ENCODE assay signal across 8 cellular contexts in the genomic region with DNA sequence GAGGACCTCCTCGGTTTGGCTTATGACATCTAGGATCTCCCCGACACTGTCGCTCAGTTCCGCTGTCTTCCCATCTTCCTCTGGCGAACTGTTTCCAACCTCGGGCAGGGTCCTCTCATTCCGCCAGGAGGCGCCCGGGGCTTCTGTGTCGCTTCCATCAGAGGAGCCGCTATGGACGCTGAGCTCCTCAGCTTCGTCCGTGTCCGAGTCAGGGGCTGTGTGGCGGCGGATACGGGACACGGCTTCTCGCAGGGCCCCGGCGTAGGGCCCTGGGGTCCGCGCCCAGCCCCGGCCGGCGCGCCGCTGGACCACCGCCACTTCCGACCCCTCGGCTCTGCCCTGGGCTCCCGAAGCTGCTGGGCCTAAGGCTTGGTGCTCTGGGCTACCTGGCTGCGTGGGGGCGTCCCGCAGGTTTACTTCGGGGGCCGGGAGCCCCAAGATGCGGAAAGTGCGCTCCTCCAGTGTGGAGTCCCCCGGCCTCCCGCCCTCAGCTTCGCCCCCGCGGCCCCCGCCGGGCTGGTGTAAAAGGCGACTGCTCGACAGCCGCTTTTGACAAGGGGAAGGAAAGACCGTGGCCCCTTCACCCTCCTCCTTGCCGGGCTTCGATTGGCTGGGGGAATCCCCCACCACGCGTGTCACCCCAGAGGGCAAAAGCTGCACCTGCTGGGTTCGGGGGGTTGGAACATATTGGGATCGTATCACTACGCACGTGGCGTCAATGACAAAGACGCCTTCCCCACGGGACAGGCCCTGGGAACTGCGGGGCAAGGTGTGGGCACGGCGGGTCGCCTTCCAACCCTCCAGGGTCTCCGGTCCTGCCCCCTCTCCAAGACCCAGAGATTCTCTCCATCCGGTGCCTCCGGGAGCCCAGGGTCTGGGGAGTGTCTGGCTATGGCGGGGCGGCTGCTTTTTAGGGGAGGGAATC. TPM values are rescaled to one million over a fixed set of nuclear protein-coding genes. Genes with fewer than 3 reads are reported as not detected.
DNase-seq lines count a peak whose midpoint lies in the region; FAIRE-seq and TF ChIP-seq lines count a peak whose summit lies in the region.

No MANE protein-coding gene starts in this region.

- H3K79me2 ChIP-seq in endothelial cell of umbilical vein (ENCODE audit: control insufficient read depth, insufficient read depth, low read length) = no peaks in the 10 kb centered on the region

- no TSS peak for BruUV-seq in endothelial cell of umbilical vein (replicated peaks; lab: Mats Ljungman, UMichigan)

- H3K36me3 ChIP-seq in endothelial cell of umbilical vein (ENCODE audit: control insufficient read depth in 2 of 2, extremely low read depth in 1 of 2, insufficient read depth in 2 of 2, low read length in 2 of 2) (peaks cover 4 to 5% of the 10 kb centered on the region in 2 experiments), MG63 (0 out of 2 replicates have a peak, but pooled peaks cover 4% of the 10 kb centered on the region)

- peak; percentile 74 to 90 for TF ChIP-seq CTCF in endothelial cell of umbilical vein (IDR thresholded peaks at IDR 0.05; ENCODE audit: extremely low read depth in 1 of 2, insufficient read depth in 1 of 2, low read depth in 1 of 2, low read length in 2 of 2)

- H3K9ac ChIP-seq in endothelial cell of umbilical vein (replicated peaks; ENCODE audit: extremely low read depth, insufficient read depth, low read length) = no peak overlapping the region

- H3K9me3 ChIP-seq in endothelial cell of umbilical vein (replicated peaks; ENCODE audit: control insufficient read depth, insufficient read depth, low read length) (no peaks in the 10 kb centered on the region), MG63 (no peaks in the 10 kb centered on the region)

- CTCF ChIA-PET in endothelial cell of umbilical vein (lab: Charles Lee) = interaction anchor here (0.5 to 10.5 kb wide), 43 partner anchors 9 to 238 kb away, joined by 3 to 175 read pairs (median 5); a partner anchor contains a TSS

- H3K4me3 ChIP-seq in endothelial cell of umbilical vein (replicated peaks in 1 of 3; ENCODE audit: insufficient read depth in 1 of 3, low read depth in 1 of 3, low read length in 3 of 3) (peak overlapping the region in 1 of 3 experiments; percentile 25), MG63 (no peak overlapping the region)

- peak overlapping the region; percentile 75 for H2AFZ ChIP-seq in endothelial cell of umbilical vein (ENCODE audit: low read depth, low read length)

- H3K27me3 ChIP-seq in endothelial cell of umbilical vein (ENCODE audit: control insufficient read depth in 2 of 2, insufficient read depth in 2 of 2, low read length in 2 of 2) (peaks cover 18 to 26% of the 10 kb centered on the region in 2 experiments), MG63 (no peaks in the 10 kb centered on the region; the same call in 1 of the 2 replicates)

- H3K4me1 ChIP-seq in endothelial cell of umbilical vein (ENCODE audit: control insufficient read depth, extremely low read depth, insufficient read depth, low read length) = peaks cover 11% of the 10 kb centered on the region

- H4K20me1 ChIP-seq in endothelial cell of umbilical vein (replicated peaks; ENCODE audit: control insufficient read depth, extremely low read depth, insufficient read depth, low read length) = no peaks in the 10 kb centered on the region

- H3K27ac ChIP-seq in endothelial cell of umbilical vein (ENCODE audit: insufficient read depth, low read depth, low read length) = no peak overlapping the region

- no peaks in the 10 kb centered on the region for H3K9me1 ChIP-seq in endothelial cell of umbilical vein (replicated peaks; ENCODE audit: control insufficient read depth, extremely low read depth, insufficient read depth, low read length)

- FAIRE-seq in endothelial cell of umbilical vein (lab: Jason Lieb, UNC) = peak; percentile 94

- POLR2A ChIA-PET in endothelial cell of umbilical vein (lab: Charles Lee) = no interaction called here

- peak overlapping the region; percentile 10 for H3K4me2 ChIP-seq in endothelial cell of umbilical vein (ENCODE audit: insufficient read depth, low read length)

- intact Hi-C loops in endothelial cell of umbilical vein (cut with micrococcal nuclease) = loop anchor here (1.0 kb wide), 2 partner anchors 21 to 124 kb away; a partner anchor contains a TSS

- DNase-seq in NCI-H1436 (lab: John Stamatoyannopoulos, UW) (peak; percentile 63), NCI-H1436 treated with DMSO at 0.1 percent for 48 hours (lab: John Stamatoyannopoulos, UW) (no peak), NCI-H2029 treated with DMSO at 0.1 percent for 48 hours (lab: John Stamatoyannopoulos, UW) (peak; percentile 30), endothelial cell of umbilical vein (ENCODE audit: low read depth, low spot score) (peak; percentile 67), mesenteric fat pad (ENCODE audit: low spot score) (peak; percentile 92), MG63 (no peak)
- DNase-seq in activated CD4-positive, alpha-beta T cell treated with anti-CD3 and anti-CD28 coated beads, Interleukin-2, amount 50 U/mL, for 4 hours = peak; percentile 60 to 61
- peak; percentile 15 to 61 (median 48) for DNase-seq in stimulated activated naive CD4-positive, alpha-beta T cell (lab: John Stamatoyannopoulos, UW)

- TF ChIP-seq POLR2A in endothelial cell of umbilical vein (IDR thresholded peaks at IDR 0.05; ENCODE audit: low read depth, low read length) = no peak

- dilution Hi-C loops in endothelial cell of umbilical vein (cut with MboI; ENCODE audit: extremely low pct_ligation_motif_present, low sequenced_read_pairs) = no loop called here

RNA-seq across cellular contexts. Expression of a gene that starts 2.1 kb away (rescaled TPM):
- total RNA-seq in endothelial cell of umbilical vein (0.22 and 0.42 TPM in 2 replicates), mesenteric fat pad (0.10 TPM)
- 0.06 and 0.07 TPM in 2 replicates for polyA plus RNA-seq in endothelial cell of umbilical vein
- polyA plus RNA-seq in endothelial cell of umbilical vein (2011; cell fraction: cytosol; rRNA removed) = 0.06 and 0.08 TPM in 2 replicates
- 0.22 and 0.50 TPM in 2 replicates for polyA plus RNA-seq in endothelial cell of umbilical vein (2011; cell fraction: nucleus; rRNA removed)
- 0.26 and 0.31 TPM in 2 replicates for polyA plus RNA-seq in endothelial cell of umbilical vein (2012)
- 0.06 and 0.12 TPM in 2 replicates for polyA minus RNA-seq in endothelial cell of umbilical vein
- polyA minus RNA-seq in endothelial cell of umbilical vein (2011; cell fraction: cytosol; rRNA and poly(A)+ RNA removed) = 2.7 TPM
- 0.19 and 0.24 TPM in 2 replicates for polyA minus RNA-seq in endothelial cell of umbilical vein (2011; cell fraction: nucleus; rRNA and poly(A)+ RNA removed)
- total RNA-seq in MG63 (2014; rRNA removed; shearing (Covaris generic); ENCODE audit: low replicate concordance) = 0.13 TPM in 1 of 2 replicates, not detected in the other

RNA-seq across cellular contexts. Expression of a gene that starts 18.9 kb away (rescaled TPM):
- total RNA-seq in endothelial cell of umbilical vein (not detected in 2 replicates), mesenteric fat pad (not detected)
- polyA plus RNA-seq in endothelial cell of umbilical vein = not detected in 2 replicates
- not detected in 2 replicates for polyA plus RNA-seq in endothelial cell of umbilical vein (2011; cell fraction: cytosol; rRNA removed)
- polyA plus RNA-seq in endothelial cell of umbilical vein (2011; cell fraction: nucleus; rRNA removed) = not detected in 2 replicates
- polyA plus RNA-seq in endothelial cell of umbilical vein (2012) = not detected in 2 replicates
- not detected in 2 replicates for polyA minus RNA-seq in endothelial cell of umbilical vein
- polyA minus RNA-seq in endothelial cell of umbilical vein (2011; cell fraction: cytosol; rRNA and poly(A)+ RNA removed) = not detected
- not detected in 2 replicates for polyA minus RNA-seq in endothelial cell of umbilical vein (2011; cell fraction: nucleus; rRNA and poly(A)+ RNA removed)
- not detected in 2 replicates for total RNA-seq in MG63 (2014; rRNA removed; shearing (Covaris generic); ENCODE audit: low replicate concordance)

RNA-seq across cellular contexts. Expression of a gene that starts 21.5 kb away (rescaled TPM):
- total RNA-seq in endothelial cell of umbilical vein = 50.0 and 54.9 TPM in 2 replicates
- polyA plus RNA-seq in endothelial cell of umbilical vein = 52.1 and 59.5 TPM in 2 replicates
- polyA plus RNA-seq in endothelial cell of umbilical vein (2011; cell fraction: cytosol; rRNA removed) = 58.4 and 63.5 TPM in 2 replicates
- polyA plus RNA-seq in endothelial cell of umbilical vein (2011; cell fraction: nucleus; rRNA removed) = 49.4 and 50.8 TPM in 2 replicates
- 49.7 and 56.2 TPM in 2 replicates for polyA plus RNA-seq in endothelial cell of umbilical vein (2012)
- 47.0 and 53.3 TPM in 2 replicates for polyA minus RNA-seq in endothelial cell of umbilical vein
- 40.7 TPM for polyA minus RNA-seq in endothelial cell of umbilical vein (2011; cell fraction: cytosol; rRNA and poly(A)+ RNA removed)
- polyA minus RNA-seq in endothelial cell of umbilical vein (2011; cell fraction: nucleus; rRNA and poly(A)+ RNA removed) = 17.3 and 22.1 TPM in 2 replicates
- 61.7 TPM for total RNA-seq in mesenteric fat pad
- total RNA-seq in MG63 (2014; rRNA removed; shearing (Covaris generic); ENCODE audit: low replicate concordance) = 76.4 and 102 TPM in 2 replicates

RNA-seq across cellular contexts. Expression of a gene that starts 25.5 kb away (rescaled TPM):
- not detected in 2 replicates for total RNA-seq in endothelial cell of umbilical vein
- polyA plus RNA-seq in endothelial cell of umbilical vein = 0.04 and 0.14 TPM in 2 replicates
- polyA plus RNA-seq in endothelial cell of umbilical vein (2011; cell fraction: cytosol; rRNA removed) = 0.05 and 0.10 TPM in 2 replicates
- polyA plus RNA-seq in endothelial cell of umbilical vein (2011; cell fraction: nucleus; rRNA removed) = 0.07 TPM in 1 of 2 replicates, not detected in the other
- polyA plus RNA-seq in endothelial cell of umbilical vein (2012) = 0.15 and 0.24 TPM in 2 replicates
- polyA minus RNA-seq in endothelial cell of umbilical vein = 0.70 TPM in 1 of 2 replicates, not detected in the other
- polyA minus RNA-seq in endothelial cell of umbilical vein (2011; cell fraction: cytosol; rRNA and poly(A)+ RNA removed) = 2.5 TPM
- polyA minus RNA-seq in endothelial cell of umbilical vein (2011; cell fraction: nucleus; rRNA and poly(A)+ RNA removed) = not detected in 2 replicates
- total RNA-seq in mesenteric fat pad = 0.48 TPM
- 2.7 and 3.6 TPM in 2 replicates for total RNA-seq in MG63 (2014; rRNA removed; shearing (Covaris generic); ENCODE audit: low replicate concordance)

RNA-seq across cellular contexts. Expression of a gene that starts 39.8 kb away (rescaled TPM):
- total RNA-seq in endothelial cell of umbilical vein (172 and 187 TPM in 2 replicates), mesenteric fat pad (149 TPM)
- polyA plus RNA-seq in endothelial cell of umbilical vein = 138 and 149 TPM in 2 replicates
- 212 and 244 TPM in 2 replicates for polyA plus RNA-seq in endothelial cell of umbilical vein (2011; cell fraction: cytosol; rRNA removed)
- 167 and 199 TPM in 2 replicates for polyA plus RNA-seq in endothelial cell of umbilical vein (2011; cell fraction: nucleus; rRNA removed)
- polyA plus RNA-seq in endothelial cell of umbilical vein (2012) = 165 and 188 TPM in 2 replicates
- polyA minus RNA-seq in endothelial cell of umbilical vein = 179 and 190 TPM in 2 replicates
- 74.8 TPM for polyA minus RNA-seq in endothelial cell of umbilical vein (2011; cell fraction: cytosol; rRNA and poly(A)+ RNA removed)
- 45.0 and 53.9 TPM in 2 replicates for polyA minus RNA-seq in endothelial cell of umbilical vein (2011; cell fraction: nucleus; rRNA and poly(A)+ RNA removed)
- 77.7 and 79.1 TPM in 2 replicates for total RNA-seq in MG63 (2014; rRNA removed; shearing (Covaris generic); ENCODE audit: low replicate concordance)

Comparison
In these comparisons a context has a peak if more than half of its experiments do, and no peak if none do; other contexts are left out.
1. DNase-seq: peak in NCI-H1436 (single experiment), NCI-H2029 treated with DMSO at 0.1 percent for 48 hours (single experiment), activated CD4-positive, alpha-beta T cell treated with anti-CD3 and anti-CD28 coated beads, Interleukin-2, amount 50 U/mL, for 4 hours (2 of 2), endothelial cell of umbilical vein (single experiment), mesenteric fat pad (single experiment) and stimulated activated naive CD4-positive, alpha-beta T cell (6 of 6); none in NCI-H1436 treated with DMSO at 0.1 percent for 48 hours (single experiment) and MG63 (single experiment).